In genomic region chr7:157276731-157277562, GRCh38 we compare ENCODE assay signal across 8 cellular contexts. TPM values are rescaled to one million over a fixed set of nuclear protein-coding genes. Genes with fewer than 3 reads are reported as not detected.
DNase-seq lines count a peak whose midpoint lies in the region; TF ChIP-seq lines count a peak whose summit lies in the region.

No MANE protein-coding gene starts in this region.

- peaks cover 15% of the 10 kb centered on the region for H3F3A ChIP-seq in SK-N-SH (replicated peaks; ENCODE audit: insufficient read depth)

- peak overlapping the region; percentile 95 for H2AFZ ChIP-seq in SK-N-SH (ENCODE audit: low read depth)

- no peaks in the 10 kb centered on the region for H3K27me3 ChIP-seq in SK-N-SH (ENCODE audit: insufficient read depth)

- H3K4me3 ChIP-seq in SK-N-SH (ENCODE audit: low read depth in 2 of 2, low read length in 1 of 2) = peak overlapping the region; percentile 31 to 46

- H3K27ac ChIP-seq in SK-N-SH (ENCODE audit: low read depth in 2 of 2, low read length in 1 of 2) = peak overlapping the region; percentile 86 to 89

- H3K36me3 ChIP-seq in SK-N-SH (replicated peaks in 1 of 2; ENCODE audit: control insufficient read depth in 1 of 2, insufficient read depth in 2 of 2, low read length in 1 of 2) = no peaks in the 10 kb centered on the region

- H3K9me2 ChIP-seq in SK-N-SH = no peaks in the 10 kb centered on the region

- peak; percentile 39 for TF ChIP-seq RAD21 in SK-N-SH (IDR thresholded peaks at IDR 0.05; ENCODE audit: low read length)

- peaks cover 21 to 24% of the 10 kb centered on the region in 2 experiments; a peak in 3 of 4 replicates for H3K4me1 ChIP-seq in SK-N-SH (ENCODE audit: control insufficient read depth in 1 of 2, insufficient read depth in 2 of 2, low read depth in 1 of 2, low read length in 1 of 2)

- H3K4me2 ChIP-seq in SK-N-SH = peak overlapping the region; percentile 80

- DNase-seq in AG20443 (ENCODE audit: low spot score) (peak; percentile 53), GM13977 (ENCODE audit: low spot score) (peak; percentile 55), SK-N-SH (peak; percentile 100), foreskin melanocyte (peak; percentile 25), SKM-1 treated with dmso at 0.1 percent for 144 hours (lab: John Stamatoyannopoulos, UW; ENCODE audit: unreplicated experiment) (no peak), NCI-H187 (lab: John Stamatoyannopoulos, UW) (no peak)
- DNase-seq in stimulated activated CD4-positive, alpha-beta T cell treated with anti-CD3 and anti-CD28 coated beads, Interleukin-12 subunit alpha, Interleukin-12 subunit beta, amount 100 ng/mL, for 4 hours = no peak
- no peak for DNase-seq in activated CD8-positive, alpha-beta memory T cell treated with anti-CD3 and anti-CD28 coated beads, Interleukin-2, amount 50 U/mL, for 4 hours

- no peak for TF ChIP-seq CTCF in GM13977 (IDR thresholded peaks at IDR 0.05; ENCODE audit: extremely low read depth, insufficient read depth, missing control alignments)
- TF ChIP-seq CTCF in SK-N-SH (IDR thresholded peaks at IDR 0.05) = no peak

- in situ Hi-C loops in GM13977 (cut with MboI; ENCODE audit: low pct_unique_long_range_greater_than_20kb, low sequenced_read_pairs, unreplicated experiment) = no loop called here

- no peaks in the 10 kb centered on the region for H3K79me2 ChIP-seq in SK-N-SH (ENCODE audit: insufficient read depth)

- no peaks in the 10 kb centered on the region for H3K9me3 ChIP-seq in SK-N-SH

- TF ChIP-seq EP300 in SK-N-SH (IDR thresholded peaks at IDR 0.05; ENCODE audit: borderline replicate concordance in 1 of 2, low read depth in 1 of 2, low read length in 1 of 2) = peak in 1 of 2 experiments; percentile 97; a peak in 3 of 4 replicates

- peak overlapping the region; percentile 74 for H3K9ac ChIP-seq in SK-N-SH

- WGBS in SK-N-SH (ENCODE audit: low lambda C conversion rate) = 30% methylated on average over 20 of the region's 21 CpGs

- POLR2A ChIA-PET in SK-N-SH (lab: Yijun Ruan, JAX) = no interaction called here

- CTCF ChIA-PET in SK-N-SH (lab: Yijun Ruan, JAX) = interaction anchor here (1.4 to 8.4 kb wide), 6 partner anchors 10 to 308 kb away, joined by 4 to 120 read pairs (median 40); no protein-coding TSS in a partner anchor

- no peaks in the 10 kb centered on the region for H4K20me1 ChIP-seq in SK-N-SH (ENCODE audit: insufficient read depth)

TF ChIP-seq in SK-N-SH, 30 proteins besides CTCF, POLR2A, EP300 and RAD21:
- TF ChIP-seq ELF1 (IDR thresholded peaks at IDR 0.05) = peak; percentile 51
- no peak for TF ChIP-seq TAF1 (IDR thresholded peaks at IDR 0.05; ENCODE audit: borderline replicate concordance, low read depth, low read length)
- no peak; the same call in 1 of the 2 replicates for TF ChIP-seq SMC3 (IDR thresholded peaks at IDR 0.05; ENCODE audit: low read depth, low read length)
- TF ChIP-seq PBX3 (IDR thresholded peaks at IDR 0.05) = peak; percentile 70
- TF ChIP-seq YY1 (IDR thresholded peaks at IDR 0.05; ENCODE audit: low read depth) = peak; percentile 68
- no peak for TF ChIP-seq SIN3A (IDR thresholded peaks at IDR 0.05; ENCODE audit: borderline replicate concordance, low read depth, low read length)
- TF ChIP-seq, protein P1, sequence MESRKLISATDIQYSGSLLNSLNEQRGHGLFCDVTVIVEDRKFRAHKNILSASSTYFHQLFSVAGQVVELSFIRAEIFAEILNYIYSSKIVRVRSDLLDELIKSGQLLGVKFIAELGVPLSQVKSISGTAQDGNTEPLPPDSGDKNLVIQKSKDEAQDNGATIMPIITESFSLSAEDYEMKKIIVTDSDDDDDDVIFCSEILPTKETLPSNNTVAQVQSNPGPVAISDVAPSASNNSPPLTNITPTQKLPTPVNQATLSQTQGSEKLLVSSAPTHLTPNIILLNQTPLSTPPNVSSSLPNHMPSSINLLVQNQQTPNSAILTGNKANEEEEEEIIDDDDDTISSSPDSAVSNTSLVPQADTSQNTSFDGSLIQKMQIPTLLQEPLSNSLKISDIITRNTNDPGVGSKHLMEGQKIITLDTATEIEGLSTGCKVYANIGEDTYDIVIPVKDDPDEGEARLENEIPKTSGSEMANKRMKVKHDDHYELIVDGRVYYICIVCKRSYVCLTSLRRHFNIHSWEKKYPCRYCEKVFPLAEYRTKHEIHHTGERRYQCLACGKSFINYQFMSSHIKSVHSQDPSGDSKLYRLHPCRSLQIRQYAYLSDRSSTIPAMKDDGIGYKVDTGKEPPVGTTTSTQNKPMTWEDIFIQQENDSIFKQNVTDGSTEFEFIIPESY (IDR thresholded peaks at IDR 0.05; ENCODE audit: borderline replicate concordance, low read depth) = no peak
- TF ChIP-seq NRF1 (IDR thresholded peaks at IDR 0.05; ENCODE audit: low read depth, low read length) = no peak
- TF ChIP-seq FOXJ3 (CRISPR knock-in tag; IDR thresholded peaks at IDR 0.05) = peak; percentile 96
- peak; percentile 94 for TF ChIP-seq CHD2 (IDR thresholded peaks at IDR 0.05; ENCODE audit: low read length, partially characterized antibody)
- no peak for TF ChIP-seq FOXM1 (IDR thresholded peaks at IDR 0.05; ENCODE audit: low read depth)
- TF ChIP-seq TCF12 (IDR thresholded peaks at IDR 0.05) = peak; percentile 89
- TF ChIP-seq GATA2 (CRISPR knock-in tag; IDR thresholded peaks at IDR 0.05) = peak; percentile 99
- peak; percentile 94 for TF ChIP-seq MXI1 (IDR thresholded peaks at IDR 0.05; ENCODE audit: low read depth, low read length)
- TF ChIP-seq, protein P2, sequence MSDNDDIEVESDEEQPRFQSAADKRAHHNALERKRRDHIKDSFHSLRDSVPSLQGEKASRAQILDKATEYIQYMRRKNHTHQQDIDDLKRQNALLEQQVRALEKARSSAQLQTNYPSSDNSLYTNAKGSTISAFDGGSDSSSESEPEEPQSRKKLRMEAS (IDR thresholded peaks at IDR 0.05; ENCODE audit: low read depth) = peak; percentile 51
- TF ChIP-seq NFIC (IDR thresholded peaks at IDR 0.05; ENCODE audit: borderline replicate concordance) = peak; percentile 97
- peak; percentile 100 for TF ChIP-seq RCOR1 (IDR thresholded peaks at IDR 0.05; ENCODE audit: low read length)
- TF ChIP-seq, protein P3, sequence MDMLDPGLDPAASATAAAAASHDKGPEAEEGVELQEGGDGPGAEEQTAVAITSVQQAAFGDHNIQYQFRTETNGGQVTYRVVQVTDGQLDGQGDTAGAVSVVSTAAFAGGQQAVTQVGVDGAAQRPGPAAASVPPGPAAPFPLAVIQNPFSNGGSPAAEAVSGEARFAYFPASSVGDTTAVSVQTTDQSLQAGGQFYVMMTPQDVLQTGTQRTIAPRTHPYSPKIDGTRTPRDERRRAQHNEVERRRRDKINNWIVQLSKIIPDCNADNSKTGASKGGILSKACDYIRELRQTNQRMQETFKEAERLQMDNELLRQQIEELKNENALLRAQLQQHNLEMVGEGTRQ (IDR thresholded peaks at IDR 0.05; ENCODE audit: borderline replicate concordance, low read depth, low read length) = no peak
- TF ChIP-seq POLR2AphosphoS5 (IDR thresholded peaks at IDR 0.05; ENCODE audit: low read depth, low read length) = peak; percentile 73

RNA-seq across cellular contexts. Expression of gene DNAJB6, which starts 59.9 kb away (rescaled TPM):
- polyA plus RNA-seq in SK-N-SH (2012; rRNA removed) = 176 and 185 TPM in 2 replicates
- 211 and 219 TPM in 2 replicates for polyA plus RNA-seq in SK-N-SH (2012; cell fraction: cytosol; rRNA removed)
- 138 and 185 TPM in 2 replicates for polyA plus RNA-seq in SK-N-SH (2012; cell fraction: nucleus; rRNA removed)

Comparison
In these comparisons a context has a peak if more than half of its experiments do, and no peak if none do; other contexts are left out.
1. DNase-seq: peak in AG20443 (single experiment), GM13977 (single experiment), SK-N-SH (single experiment) and foreskin melanocyte (single experiment); none in SKM-1 treated with dmso at 0.1 percent for 144 hours (single experiment), NCI-H187 (0 of 2), stimulated activated CD4-positive, alpha-beta T cell treated with anti-CD3 and anti-CD28 coated beads, Interleukin-12 subunit alpha, Interleukin-12 subunit beta, amount 100 ng/mL, for 4 hours (single experiment) and activated CD8-positive, alpha-beta memory T cell treated with anti-CD3 and anti-CD28 coated beads, Interleukin-2, amount 50 U/mL, for 4 hours (single experiment).